In the genomic region with DNA sequence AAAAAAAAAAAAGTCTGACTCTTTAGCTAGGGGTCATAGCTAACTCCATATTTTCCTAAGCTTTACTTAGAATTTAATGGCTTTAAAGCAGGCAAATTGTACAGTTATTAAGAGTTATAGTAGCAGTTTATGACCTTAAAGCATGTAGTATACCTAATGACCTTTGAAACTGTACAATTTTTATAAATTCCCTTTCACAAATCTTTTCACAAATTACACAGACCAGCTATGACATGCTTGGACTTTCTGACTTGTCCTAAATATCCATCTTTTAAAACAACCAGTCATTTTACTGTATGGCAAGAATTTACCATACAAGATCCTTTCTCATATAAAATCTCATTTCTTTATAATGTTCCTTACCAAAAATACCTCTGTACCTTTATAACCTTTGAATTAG, we compare ENCODE assay signal across 8 cellular contexts.
"Had no signal": no experiment of that assay in that cellular context is flagged by ENCODE, and none has a peak within 500 bp of the region (broad histone marks: within the 10 kb centered on the region; RNA-seq: fewer than 3 reads in every experiment).

No MANE protein-coding gene starts in this region.

- FAIRE-seq: G401.6, GM12878, GM12891, GM12892, GM18507, GM19239 had no signal

- ATAC-seq: GM12878 had no signal

- DNase-seq: GDM1, GF-D8 had no signal

- H3K4me3 ChIP-seq: GM12878 had no signal
